Comparison of ENCODE assay signal across 9 cellular contexts in the genomic region with DNA sequence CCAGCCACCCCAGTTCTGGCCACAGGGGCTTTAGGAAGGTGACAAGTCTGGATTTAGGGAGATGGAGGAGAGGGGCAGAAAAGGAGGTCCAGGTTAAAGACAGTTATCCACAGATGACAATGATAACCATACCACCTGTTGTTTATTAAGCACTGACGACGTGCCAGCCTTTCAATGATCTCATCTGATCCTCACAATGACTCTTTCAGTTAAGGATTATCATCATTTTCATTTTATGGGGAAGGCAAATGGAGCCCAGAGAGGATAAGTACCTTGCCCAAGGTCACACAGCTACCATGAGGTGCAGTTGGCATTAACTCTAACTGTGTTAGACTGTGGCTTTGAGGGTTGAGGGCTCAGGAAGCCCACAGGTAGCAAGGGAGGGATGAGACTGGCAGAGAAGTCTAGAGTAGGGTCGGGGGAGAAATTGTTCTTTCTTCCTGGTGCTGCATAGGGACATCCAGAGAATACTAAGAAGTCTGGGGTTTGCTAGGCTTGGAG. TPM values are rescaled to one million over a fixed set of nuclear protein-coding genes. Genes with fewer than 3 reads are reported as not detected.
DNase-seq lines count a peak whose midpoint lies in the region; FAIRE-seq and TF ChIP-seq lines count a peak whose summit lies in the region.
"Had no signal": no experiment of that assay in that cellular context is flagged by ENCODE, and none has a peak within 500 bp of the region (broad histone marks: within the 10 kb centered on the region; RNA-seq: fewer than 3 reads in every experiment).

No MANE protein-coding gene starts in this region.

- no peaks in the 10 kb centered on the region for H3K36me3 Mint-ChIP-seq in endothelial cell (ENCODE audit: low read depth, unreplicated experiment)
- no peaks in the 10 kb centered on the region for H3K36me3 Mint-ChIP-seq in progenitor cell of endocrine pancreas (ENCODE audit: insufficient read depth)

- H3K4me3 Mint-ChIP-seq in endothelial cell (ENCODE audit: unreplicated experiment) (no peak overlapping the region), progenitor cell of endocrine pancreas (ENCODE audit: low read depth) (no peak overlapping the region)

- TF ChIP-seq CTCF in endothelial cell (IDR thresholded peaks at IDR 0.05; ENCODE audit: unreplicated experiment): no peak
- no peak for TF ChIP-seq CTCF in progenitor cell of endocrine pancreas (IDR thresholded peaks at IDR 0.05; ENCODE audit: unreplicated experiment)

- no peak for FAIRE-seq in RCC 7860 (lab: Jason Lieb, UNC)

- H3K4me1 Mint-ChIP-seq in endothelial cell (ENCODE audit: unreplicated experiment) (peaks cover 8% of the 10 kb centered on the region), progenitor cell of endocrine pancreas (ENCODE audit: low read depth) (peaks cover 20% of the 10 kb centered on the region)

- DNase-seq in Daoy (ENCODE audit: low read depth) (peak; percentile 29), RCC 7860 (ENCODE audit: low spot score) (peak; percentile 35), endothelial cell (ENCODE audit: low spot score) (no peak), progenitor cell of endocrine pancreas (ENCODE audit: low spot score, unreplicated experiment) (no peak), OCI-M2 (lab: John Stamatoyannopoulos, UW; ENCODE audit: unreplicated experiment) (no peak), DMS79 treated with DMSO at 0.1 percent for 48 hours (lab: John Stamatoyannopoulos, UW) (no peak), GDM1 (lab: John Stamatoyannopoulos, UW) (no peak), DMS 273 (lab: John Stamatoyannopoulos, UW; ENCODE audit: unreplicated experiment) (no peak)
- DNase-seq: NCI-H446 had no signal

- H3K27me3 Mint-ChIP-seq in endothelial cell (ENCODE audit: unreplicated experiment) (peaks cover 4% of the 10 kb centered on the region), progenitor cell of endocrine pancreas (no peaks in the 10 kb centered on the region)

- H3K27ac Mint-ChIP-seq in endothelial cell (ENCODE audit: unreplicated experiment) (peak overlapping the region; percentile 52), progenitor cell of endocrine pancreas (peak overlapping the region; percentile 63)

- no peaks in the 10 kb centered on the region for H3K9me3 Mint-ChIP-seq in endothelial cell (ENCODE audit: unreplicated experiment)
- H3K9me3 Mint-ChIP-seq in progenitor cell of endocrine pancreas (ENCODE audit: low read depth): no peaks in the 10 kb centered on the region

RNA-seq across cellular contexts. Expression of a gene that starts 21.5 kb away (rescaled TPM):
- total RNA-seq in Daoy (2014; rRNA removed; shearing (Covaris generic)): 10.9 and 21.1 TPM in 2 replicates
- 3.0 TPM for total RNA-seq in endothelial cell (ENCODE audit: unreplicated experiment)
- 6.7 and 7.8 TPM in 2 replicates for total RNA-seq in progenitor cell of endocrine pancreas

Comparison
In these comparisons a context has a peak if more than half of its experiments do, and no peak if none do; other contexts are left out.
1. DNase-seq: peak in Daoy (single experiment) and RCC 7860 (single experiment); none in endothelial cell (single experiment), progenitor cell of endocrine pancreas (single experiment), OCI-M2 (single experiment), DMS79 treated with DMSO at 0.1 percent for 48 hours (single experiment), GDM1 (single experiment) and DMS 273 (single experiment).